In the genomic region with DNA sequence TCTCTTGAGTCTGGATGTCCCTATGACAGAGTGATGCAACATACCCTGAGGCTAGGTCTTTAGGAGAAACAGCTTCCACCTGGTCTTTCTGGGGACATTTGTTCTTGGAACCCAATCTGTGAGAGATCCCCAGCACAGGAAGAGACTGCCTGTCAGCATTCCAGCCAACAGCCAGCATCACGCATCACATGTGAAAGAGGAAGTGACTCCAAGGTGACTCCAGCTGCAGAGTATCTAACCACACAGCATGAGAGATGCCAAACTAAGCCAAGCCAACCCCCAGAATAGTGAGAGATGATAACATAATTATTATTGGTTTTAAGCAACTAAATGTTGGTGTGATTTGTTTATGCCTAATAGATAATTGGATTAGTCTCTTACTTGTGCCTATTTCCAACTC, we compare ENCODE assay signal across 11 cellular contexts. TPM values are rescaled to one million over a fixed set of nuclear protein-coding genes. Genes with fewer than 3 reads are reported as not detected.
A peak's percentile ranks its signal among the peaks of the same experiment; 100 is the strongest.
DNase-seq lines count a peak whose midpoint lies in the region; ATAC-seq, FAIRE-seq and TF ChIP-seq lines count a peak whose summit lies in the region.
"Had no signal": no experiment of that assay in that cellular context is flagged by ENCODE, and none has a peak within 500 bp of the region (broad histone marks: within the 10 kb centered on the region; RNA-seq: fewer than 3 reads in every experiment).

No MANE protein-coding gene starts in this region.

- POLR2A ChIA-PET in WTC11 (lab: Charles Lee), result no interaction called here

- no peak overlapping the region for H3K4me3 ChIP-seq in osteoblast (ENCODE audit: insufficient read depth, low read length)
- no peak overlapping the region for H3K4me3 ChIP-seq in coronary artery
- H3K4me3 ChIP-seq: A549 had no signal

- peaks cover 5% of the 10 kb centered on the region for H3K4me1 ChIP-seq in osteoblast (ENCODE audit: insufficient read depth, low read length)
- H3K4me1 ChIP-seq: A549 had no signal

- H3K9me3 Mint-ChIP-seq in WTC11, result no peaks in the 10 kb centered on the region
- H3K9me3 Mint-ChIP-seq: activated naive CD4-positive, alpha-beta T cell treated with anti-CD3 and anti-CD28 coated beads for 36 hours had no signal

- H3K79me2 ChIP-seq in osteoblast (ENCODE audit: insufficient read depth, low read length), result no peaks in the 10 kb centered on the region

- CTCF ChIA-PET in WTC11 (lab: Charles Lee), result interaction anchor here (1.1 kb wide), 1 partner anchor 201 kb away, joined by 4 read pairs; no protein-coding TSS in a partner anchor

- H3K36me3 Mint-ChIP-seq in WTC11, result no peaks in the 10 kb centered on the region

- peak overlapping the region; percentile 45 for H2AFZ ChIP-seq in osteoblast (ENCODE audit: low read length)

- no peak overlapping the region for H3K4me2 ChIP-seq in osteoblast (ENCODE audit: insufficient read depth, low read length)
- H3K4me2 ChIP-seq: A549 had no signal

- H3K27ac Mint-ChIP-seq in WTC11, result no peak overlapping the region
- H3K27ac Mint-ChIP-seq: activated naive CD4-positive, alpha-beta T cell treated with anti-CD3 and anti-CD28 coated beads for 36 hours had no signal

- FAIRE-seq in HTR-8/SVneo (lab: Jason Lieb, UNC), result no peak
- FAIRE-seq: A549 had no signal

- H3K9me3 ChIP-seq in osteoblast (ENCODE audit: low read depth, low read length), result no peaks in the 10 kb centered on the region
- H3K9me3 ChIP-seq: A549 had no signal

- H4K20me1 ChIP-seq in osteoblast (ENCODE audit: insufficient read depth, low read length), result no peaks in the 10 kb centered on the region

- no peaks in the 10 kb centered on the region for H3K27me3 Mint-ChIP-seq in WTC11 (ENCODE audit: low read depth)

- no peak overlapping the region for H3K4me3 Mint-ChIP-seq in WTC11
- H3K4me3 Mint-ChIP-seq: activated naive CD4-positive, alpha-beta T cell treated with anti-CD3 and anti-CD28 coated beads for 36 hours had no signal

- H3K27ac ChIP-seq in osteoblast (ENCODE audit: low read depth, low read length) (no peak overlapping the region), coronary artery (no peak overlapping the region)
- H3K27ac ChIP-seq: A549 had no signal

- DNase-seq in SIG-M5 treated with dmso at 0.1 percent for 504 hours (lab: John Stamatoyannopoulos, UW; ENCODE audit: unreplicated experiment) (peak; percentile 9), SIG-M5 (lab: John Stamatoyannopoulos, UW) (no peak), WTC11 (ENCODE audit: low spot score) (no peak), osteoblast (ENCODE audit: insufficient read length, low spot score, missing footprints) (no peak), coronary artery (ENCODE audit: low spot score) (no peak), HTR-8/SVneo (ENCODE audit: insufficient read length, low spot score) (no peak), mucosa of gallbladder (ENCODE audit: low spot score) (no peak)
- DNase-seq: activated naive CD4-positive, alpha-beta T cell treated with anti-CD3 and anti-CD28 coated beads for 36 hours; islet precursor cell had no signal

- H3K36me3 ChIP-seq in osteoblast (ENCODE audit: insufficient read depth, low read length), result no peaks in the 10 kb centered on the region

- TF ChIP-seq CTCF in WTC11 (IDR thresholded peaks at IDR 0.05) (no peak), osteoblast (IDR thresholded peaks at IDR 0.05; ENCODE audit: extremely low read depth, low read depth, low read length) (no peak), coronary artery (IDR thresholded peaks at IDR 0.05) (no peak)

- ATAC-seq in HG03135 (IDR thresholded peaks at IDR 0.05; ENCODE audit: unreplicated experiment) (peak; percentile 58), WTC11 (peak; percentile 58)
- ATAC-seq: A549 had no signal

- peaks cover 12% of the 10 kb centered on the region for H3K27me3 ChIP-seq in osteoblast (ENCODE audit: insufficient read depth, low read length)

- peaks cover 3% of the 10 kb centered on the region for H3K4me1 Mint-ChIP-seq in WTC11

TF ChIP-seq in WTC11, 78 proteins besides CTCF, POLR2A, EP300 and RAD21:
- no peak for TF ChIP-seq KAT7 (CRISPR knock-in tag; IDR thresholded peaks at IDR 0.05; ENCODE audit: borderline replicate concordance)
- no peak for TF ChIP-seq SMAD3 (CRISPR knock-in tag; IDR thresholded peaks at IDR 0.05; ENCODE audit: borderline replicate concordance)
- no peak for TF ChIP-seq IRF2 (CRISPR knock-in tag; IDR thresholded peaks at IDR 0.05; ENCODE audit: borderline replicate concordance, low read depth)
- TF ChIP-seq ZNF138 (CRISPR knock-in tag; conservative IDR thresholded peaks at IDR 0.05), result no peak
- TF ChIP-seq EMX1 (CRISPR knock-in tag; IDR thresholded peaks at IDR 0.05), result no peak

RNA-seq across cellular contexts. Expression of a gene that starts 35.7 kb away (rescaled TPM):
- total RNA-seq in WTC11 (2021) (not detected in 3 replicates), osteoblast (not detected in 2 replicates), mucosa of gallbladder (not detected)
- total RNA-seq: activated naive CD4-positive, alpha-beta T cell treated with anti-CD3 and anti-CD28 coated beads for 36 hours had no signal

RNA-seq across cellular contexts. Expression of a gene that starts 59.6 kb away (rescaled TPM):
- total RNA-seq in WTC11 (2021), result 127 to 170 TPM (median 159 TPM) in 3 replicates
- 51.9 and 55.4 TPM in 2 replicates for total RNA-seq in osteoblast
- total RNA-seq in mucosa of gallbladder, result 566 TPM
